8 cellular contexts compared by ENCODE assay signal in the genomic region with DNA sequence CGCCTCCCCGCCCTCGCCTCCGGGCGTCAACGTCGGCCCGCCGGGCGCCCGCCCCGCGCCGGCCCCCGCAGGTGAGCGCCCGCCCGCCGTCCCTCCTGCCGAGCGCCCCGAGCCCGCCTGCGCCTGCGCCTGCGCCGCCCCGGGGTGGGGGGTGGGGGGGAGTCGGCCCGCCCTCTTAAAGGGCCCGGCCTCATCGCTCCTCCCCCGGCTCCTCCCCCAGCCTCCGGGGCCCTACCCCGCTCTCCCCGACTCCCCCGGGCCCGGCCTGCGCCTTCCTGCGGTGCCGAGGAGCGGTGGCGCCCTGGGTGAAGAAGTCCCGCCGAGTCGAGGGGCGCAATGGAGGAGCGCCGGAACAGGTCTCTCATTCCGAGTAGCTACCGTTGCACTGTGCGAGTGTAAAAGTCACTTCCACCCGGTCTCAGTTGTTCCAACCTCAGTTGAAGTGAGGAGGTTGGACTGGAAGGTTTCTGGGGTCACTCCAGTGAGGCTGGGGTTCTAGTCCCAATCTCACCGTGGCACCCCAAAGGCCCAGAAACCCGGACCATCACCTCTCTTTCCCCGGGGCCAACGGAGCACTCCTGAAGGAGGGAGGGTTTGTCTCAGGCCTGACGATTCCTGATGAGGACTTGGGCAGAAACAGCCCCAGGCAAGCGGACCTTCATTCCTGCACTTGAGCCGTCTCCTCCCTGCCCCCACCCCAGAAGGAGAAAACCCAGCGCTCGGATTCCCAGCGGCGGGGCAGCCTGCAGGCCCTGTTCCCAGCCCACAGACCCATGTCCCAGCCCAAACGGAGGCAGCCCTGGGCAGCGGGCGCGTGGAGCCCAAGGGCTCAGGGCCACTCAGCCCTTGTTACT. TPM values are rescaled to one million over a fixed set of nuclear protein-coding genes. Genes with fewer than 3 reads are reported as not detected.
A peak's percentile ranks its signal among the peaks of the same experiment; 100 is the strongest.
DNase-seq lines count a peak whose midpoint lies in the region; ATAC-seq and TF ChIP-seq lines count a peak whose summit lies in the region.

No MANE protein-coding gene starts in this region.

- H3K27ac Mint-ChIP-seq in activated CD4-positive, alpha-beta memory T cell treated with anti-CD3 and anti-CD28 coated beads for 36 hours = peak overlapping the region; percentile 54

- H3K36me3 ChIP-seq in duodenal mucosa (ENCODE audit: control insufficient read depth in 1 of 2, insufficient read depth in 2 of 2, low read length in 2 of 2) (no peaks in the 10 kb centered on the region), lower lobe of right lung (no peaks in the 10 kb centered on the region)

- TF ChIP-seq CTCF in AG09309 (IDR thresholded peaks at IDR 0.05; ENCODE audit: control insufficient read depth, insufficient read depth, low read depth, low read length, missing control alignments) (no peak), lower lobe of right lung (IDR thresholded peaks at IDR 0.05) (no peak)

- no peaks in the 10 kb centered on the region for H3K9me3 ChIP-seq in duodenal mucosa (ENCODE audit: control insufficient read depth in 1 of 2, low read length in 2 of 2)
- no peaks in the 10 kb centered on the region for H3K9me3 ChIP-seq in lower lobe of right lung

- intact Hi-C loops in activated CD4-positive, alpha-beta memory T cell treated with anti-CD3 and anti-CD28 coated beads for 36 hours (cut with micrococcal nuclease) = loop anchor here (2.0 to 10.0 kb wide), 4 partner anchors 272 to 1223 kb away; a partner anchor contains a TSS
- intact Hi-C loops in lower lobe of right lung (cut with DNase I) = no loop called here

- TF ChIP-seq POLR2A in GM19193 (IDR thresholded peaks at IDR 0.05; ENCODE audit: extremely low read depth, insufficient read depth, insufficient read length) = peak; percentile 55

- H3K27me3 ChIP-seq in duodenal mucosa (ENCODE audit: control insufficient read depth in 1 of 2, insufficient read depth in 2 of 2, low read length in 2 of 2) = no peaks in the 10 kb centered on the region
- H3K27me3 ChIP-seq in lower lobe of right lung (ENCODE audit: low read depth) = no peaks in the 10 kb centered on the region

- H3K9ac ChIP-seq in duodenal mucosa (ENCODE audit: low read depth in 1 of 2, low read length in 2 of 2) = peak overlapping the region; percentile 63 to 72

- peak; percentile 35 for ATAC-seq in HG03439 (IDR thresholded peaks at IDR 0.05; ENCODE audit: unreplicated experiment)
- ATAC-seq in lower lobe of right lung = peak; percentile 85 to 87

- H3K4me3 ChIP-seq in AG09309 (ENCODE audit: control insufficient read depth, low read depth, low read length) (peak overlapping the region; percentile 45), duodenal mucosa (ENCODE audit: low read depth in 1 of 2, low read length in 2 of 2) (peak overlapping the region; percentile 71 to 78), lower lobe of right lung (peak overlapping the region; percentile 70)

- H3K36me3 Mint-ChIP-seq in activated CD4-positive, alpha-beta memory T cell treated with anti-CD3 and anti-CD28 coated beads for 36 hours = no peaks in the 10 kb centered on the region

- CTCF ChIA-PET in activated CD4-positive, alpha-beta memory T cell treated with anti-CD3 and anti-CD28 coated beads for 36 hours (lab: Charles Lee) = interaction anchor here (1.6 to 6.0 kb wide), 2 partner anchors 16 to 50 kb away, joined by 8 to 109 read pairs; no protein-coding TSS in a partner anchor

- H3K27ac ChIP-seq in duodenal mucosa (ENCODE audit: low read depth, low read length) (no peak overlapping the region), lower lobe of right lung (peak overlapping the region; percentile 77)

- no peaks in the 10 kb centered on the region for H3K27me3 Mint-ChIP-seq in activated CD4-positive, alpha-beta memory T cell treated with anti-CD3 and anti-CD28 coated beads for 36 hours

- peak overlapping the region; percentile 66 for H3K4me3 Mint-ChIP-seq in activated CD4-positive, alpha-beta memory T cell treated with anti-CD3 and anti-CD28 coated beads for 36 hours

- H3K4me1 ChIP-seq in duodenal mucosa (ENCODE audit: control insufficient read depth in 1 of 2, insufficient read depth in 2 of 2, low read length in 2 of 2) = peaks cover 32 to 34% of the 10 kb centered on the region in 2 donors
- peaks cover 49% of the 10 kb centered on the region for H3K4me1 ChIP-seq in lower lobe of right lung

- H3K9me3 Mint-ChIP-seq in activated CD4-positive, alpha-beta memory T cell treated with anti-CD3 and anti-CD28 coated beads for 36 hours = no peaks in the 10 kb centered on the region

- H3K4me1 Mint-ChIP-seq in activated CD4-positive, alpha-beta memory T cell treated with anti-CD3 and anti-CD28 coated beads for 36 hours (ENCODE audit: low read depth) = peaks cover 28% of the 10 kb centered on the region

- no peak for DNase-seq in AG09309 (ENCODE audit: low read depth)
- peak; percentile 38 to 93 for DNase-seq in NCI-H526 (lab: John Stamatoyannopoulos, UW)
- peak; percentile 91 for DNase-seq in activated CD4-positive, alpha-beta memory T cell treated with anti-CD3 and anti-CD28 coated beads for 36 hours
- peak; percentile 88 for DNase-seq in lower lobe of right lung
- peak; percentile 82 to 88 (median 84) for DNase-seq in stimulated activated CD4-positive, alpha-beta T cell treated with anti-CD3 and anti-CD28 coated beads, TNF-alpha, amount 100 ng/mL, for 1 hour (ENCODE audit: low read depth in 3 of 3, low spot score in 1 of 3)

- POLR2A ChIA-PET in activated CD4-positive, alpha-beta memory T cell treated with anti-CD3 and anti-CD28 coated beads for 36 hours (lab: Charles Lee) = interaction anchor here (4.0 kb wide), 1 partner anchor 14 kb away, joined by 51 read pairs; no protein-coding TSS in a partner anchor

RNA-seq across cellular contexts. Expression of a gene that starts 1.5 kb away (rescaled TPM):
- 10 to 100 TPM; 59.9 to 67.1 TPM for total RNA-seq in activated CD4-positive, alpha-beta memory T cell treated with anti-CD3 and anti-CD28 coated beads for 36 hours
- total RNA-seq in lower lobe of right lung = 56.7 TPM
